ENCODE assay signal across 8 cellular contexts in the genomic region with DNA sequence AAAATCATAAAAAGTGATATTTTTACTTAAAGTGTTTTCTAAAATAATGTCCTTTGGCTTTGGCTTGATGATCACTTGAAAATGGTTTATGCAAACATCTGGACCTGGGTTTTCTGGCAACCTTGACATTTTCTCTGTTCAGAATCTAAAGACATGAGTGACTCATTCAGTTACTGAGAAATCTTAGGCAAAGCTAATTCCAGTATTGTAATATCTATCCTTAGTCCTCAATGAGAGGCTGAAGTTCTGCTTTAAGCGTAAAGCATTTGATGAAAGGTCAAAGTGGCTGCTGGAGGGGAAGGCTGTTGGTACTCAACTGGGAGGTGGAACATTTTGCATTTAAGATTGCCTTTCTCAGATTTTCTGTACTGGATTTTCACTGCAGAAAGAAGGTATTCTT. TPM values are rescaled to one million over a fixed set of nuclear protein-coding genes. Genes with fewer than 3 reads are reported as not detected.
DNase-seq lines count a peak whose midpoint lies in the region; ATAC-seq and TF ChIP-seq lines count a peak whose summit lies in the region.

No MANE protein-coding gene starts in this region.

- peaks cover 28% of the 10 kb centered on the region for H3K36me3 Mint-ChIP-seq in activated CD4-positive, alpha-beta T cell treated with anti-CD3 and anti-CD28 coated beads, Interleukin-2, amount 10 ng/mL, durations not matched to agents 7 days and 5 days (ENCODE audit: low read depth)
- H3K36me3 Mint-ChIP-seq in activated CD4-positive, alpha-beta memory T cell treated with anti-CD3 and anti-CD28 coated beads for 36 hours, result peaks cover 4% of the 10 kb centered on the region
- no peaks in the 10 kb centered on the region for H3K36me3 Mint-ChIP-seq in glutamatergic neuron (ENCODE audit: unreplicated experiment)

- H3K4me3 Mint-ChIP-seq in activated CD4-positive, alpha-beta T cell treated with anti-CD3 and anti-CD28 coated beads, Interleukin-2, amount 10 ng/mL, durations not matched to agents 7 days and 5 days, result peak overlapping the region; percentile 95
- peak overlapping the region; percentile 87 for H3K4me3 Mint-ChIP-seq in activated CD4-positive, alpha-beta memory T cell treated with anti-CD3 and anti-CD28 coated beads for 36 hours
- peak overlapping the region; percentile 92 for H3K4me3 Mint-ChIP-seq in glutamatergic neuron (ENCODE audit: unreplicated experiment)

- H3K27ac ChIP-seq in substantia nigra (ENCODE audit: low read depth, low read length, poor library complexity, severe bottlenecking), result peak overlapping the region; percentile 98

- CTCF ChIA-PET in activated CD4-positive, alpha-beta T cell treated with anti-CD3 and anti-CD28 coated beads, Interleukin-2, amount 10 ng/mL, durations not matched to agents 7 days and 5 days (lab: Charles Lee), result interaction anchor here (1.6 to 1.8 kb wide), 3 partner anchors 10 to 174 kb away, joined by 3 to 4 read pairs (median 4); no protein-coding TSS in a partner anchor
- CTCF ChIA-PET in activated CD4-positive, alpha-beta memory T cell treated with anti-CD3 and anti-CD28 coated beads for 36 hours (lab: Charles Lee), result interaction anchor here (0.8 to 1.3 kb wide), 2 partner anchors 9 to 169 kb away, joined by 3 read pairs; no protein-coding TSS in a partner anchor

- H3K27me3 Mint-ChIP-seq in activated CD4-positive, alpha-beta T cell treated with anti-CD3 and anti-CD28 coated beads, Interleukin-2, amount 10 ng/mL, durations not matched to agents 7 days and 5 days, result no peaks in the 10 kb centered on the region
- no peaks in the 10 kb centered on the region for H3K27me3 Mint-ChIP-seq in activated CD4-positive, alpha-beta memory T cell treated with anti-CD3 and anti-CD28 coated beads for 36 hours
- peaks cover 8% of the 10 kb centered on the region for H3K27me3 Mint-ChIP-seq in glutamatergic neuron (ENCODE audit: unreplicated experiment)

- intact Hi-C loops in activated CD4-positive, alpha-beta memory T cell treated with anti-CD3 and anti-CD28 coated beads for 36 hours (cut with micrococcal nuclease), result loop anchor here (5.0 kb wide), 4 partner anchors 640 to 1060 kb away; partner anchors contain the start of gene SLC25A46

- no peak for TF ChIP-seq CTCF in glutamatergic neuron (IDR thresholded peaks at IDR 0.05; ENCODE audit: partially characterized antibody, unreplicated experiment)

- peaks cover 63% of the 10 kb centered on the region for H3K4me1 Mint-ChIP-seq in activated CD4-positive, alpha-beta T cell treated with anti-CD3 and anti-CD28 coated beads, Interleukin-2, amount 10 ng/mL, durations not matched to agents 7 days and 5 days
- H3K4me1 Mint-ChIP-seq in activated CD4-positive, alpha-beta memory T cell treated with anti-CD3 and anti-CD28 coated beads for 36 hours (ENCODE audit: low read depth), result peaks cover 66% of the 10 kb centered on the region
- H3K4me1 Mint-ChIP-seq in glutamatergic neuron (ENCODE audit: low read depth, unreplicated experiment), result peaks cover 46% of the 10 kb centered on the region

- H3K27ac Mint-ChIP-seq in activated CD4-positive, alpha-beta T cell treated with anti-CD3 and anti-CD28 coated beads, Interleukin-2, amount 10 ng/mL, durations not matched to agents 7 days and 5 days, result peak overlapping the region; percentile 43
- peak overlapping the region; percentile 89 for H3K27ac Mint-ChIP-seq in activated CD4-positive, alpha-beta memory T cell treated with anti-CD3 and anti-CD28 coated beads for 36 hours
- H3K27ac Mint-ChIP-seq in glutamatergic neuron (ENCODE audit: unreplicated experiment), result peak overlapping the region; percentile 67

- H3K9me3 Mint-ChIP-seq in activated CD4-positive, alpha-beta T cell treated with anti-CD3 and anti-CD28 coated beads, Interleukin-2, amount 10 ng/mL, durations not matched to agents 7 days and 5 days, result peaks cover 10% of the 10 kb centered on the region
- peaks cover 13% of the 10 kb centered on the region for H3K9me3 Mint-ChIP-seq in activated CD4-positive, alpha-beta memory T cell treated with anti-CD3 and anti-CD28 coated beads for 36 hours
- peaks cover 15% of the 10 kb centered on the region for H3K9me3 Mint-ChIP-seq in glutamatergic neuron (ENCODE audit: unreplicated experiment)

- POLR2A ChIA-PET in activated CD4-positive, alpha-beta T cell treated with anti-CD3 and anti-CD28 coated beads, Interleukin-2, amount 10 ng/mL, durations not matched to agents 7 days and 5 days (lab: Charles Lee), result no interaction called here
- POLR2A ChIA-PET in activated CD4-positive, alpha-beta memory T cell treated with anti-CD3 and anti-CD28 coated beads for 36 hours (lab: Charles Lee), result no interaction called here

- no peak for DNase-seq in activated CD4-positive, alpha-beta T cell treated with anti-CD3 and anti-CD28 coated beads, Interleukin-2, amount 10 ng/mL, durations not matched to agents 7 days and 5 days
- no peak for DNase-seq in activated CD4-positive, alpha-beta T cell treated with anti-CD3 and anti-CD28 coated beads for 48 hours
- DNase-seq in activated CD4-positive, alpha-beta memory T cell treated with anti-CD3 and anti-CD28 coated beads for 36 hours, result no peak
- DNase-seq in glutamatergic neuron, result no peak
- no peak for DNase-seq in substantia nigra (lab: John Stamatoyannopoulos, UW)
- no peak for DNase-seq in DMS53 treated with DMSO at 0.1 percent for 48 hours (lab: John Stamatoyannopoulos, UW; ENCODE audit: unreplicated experiment)
- no peak for DNase-seq in NCI-H510A (lab: John Stamatoyannopoulos, UW)

- ATAC-seq in GM21786 (IDR thresholded peaks at IDR 0.05; ENCODE audit: unreplicated experiment), result no peak

RNA-seq across cellular contexts. Expression of gene MAN2A1, which starts 2.3 kb away (rescaled TPM):
- 10 to 100 TPM; 39.2 to 45.9 TPM for total RNA-seq in activated CD4-positive, alpha-beta T cell treated with anti-CD3 and anti-CD28 coated beads, Interleukin-2, amount 10 ng/mL, durations not matched to agents 7 days and 5 days
- total RNA-seq in activated CD4-positive, alpha-beta memory T cell treated with anti-CD3 and anti-CD28 coated beads for 36 hours, result 10 to 100 TPM; 33.0 to 35.9 TPM
- 90.8 TPM for total RNA-seq in glutamatergic neuron (ENCODE audit: unreplicated experiment)
